Comparison of ENCODE assay signal across 20 cellular contexts in the genomic region with DNA sequence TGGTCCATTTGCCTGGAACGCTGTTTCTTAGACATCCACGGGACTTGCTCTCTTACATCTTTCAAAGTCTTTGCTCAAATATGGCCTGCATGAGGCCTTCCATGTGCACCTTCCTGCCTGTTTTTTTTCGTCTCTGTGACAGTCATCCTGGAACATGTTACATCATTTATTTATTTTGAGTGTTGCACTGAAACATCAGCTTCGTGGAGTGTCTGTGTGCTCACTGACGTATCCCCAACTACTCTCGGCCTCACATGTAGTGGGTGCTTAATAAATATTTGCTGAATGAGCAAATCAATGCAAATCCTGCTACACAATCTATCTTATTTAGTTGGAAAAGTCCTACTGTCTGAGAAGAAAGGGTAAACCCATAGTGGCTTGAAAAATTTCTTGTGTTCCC.
"Had no signal": no experiment of that assay in that cellular context is flagged by ENCODE, and none has a peak within 500 bp of the region (broad histone marks: within the 10 kb centered on the region; RNA-seq: fewer than 3 reads in every experiment).

No MANE protein-coding gene starts in this region.

- FAIRE-seq: colon, kidney had no signal

- H3K27me3 ChIP-seq: gastroesophageal sphincter, ovary, right atrium auricular region, tibial artery, upper lobe of right lung had no signal

- H3K4me2 ChIP-seq: smooth muscle cell had no signal

- ATAC-seq: gastroesophageal sphincter; left cardiac atrium; naive thymus-derived CD8-positive, alpha-beta T cell; stimulated activated effector memory CD8-positive, alpha-beta T cell treated with anti-CD3 and anti-CD28 coated beads, Interleukin-12 subunit alpha, Interleukin-12 subunit beta, amount 100 ng/mL, for 72 hours; stimulated activated naive CD8-positive, alpha-beta T cell treated with anti-CD3 and anti-CD28 coated beads, Interleukin-15, Interleukin-2, amounts not matched to agents 100 U/mL and 50 U/mL, for 24 hours; upper lobe of right lung had no signal

- H3K4me1 ChIP-seq: gastroesophageal sphincter, right atrium auricular region, tibial artery, upper lobe of right lung had no signal

- H3K27ac ChIP-seq: esophagus squamous epithelium, gastroesophageal sphincter, ovary, right atrium auricular region, tibial artery, upper lobe of right lung had no signal

- H3K9me3 ChIP-seq: esophagus squamous epithelium, gastroesophageal sphincter, ovary, right atrium auricular region, tibial artery, upper lobe of right lung had no signal

- H3K4me3 ChIP-seq: esophagus squamous epithelium, gastroesophageal sphincter, ovary, right atrium auricular region, smooth muscle cell, tibial artery, upper lobe of right lung had no signal

- DNase-seq: cerebellar nuclear complex; esophagus squamous epithelium; foreskin fibroblast; glutamatergic neuron; kidney; left cardiac atrium; mammary epithelial cell; naive thymus-derived CD8-positive, alpha-beta T cell; nucleus accumbens; ovary; stimulated activated CD4-positive, alpha-beta T cell treated with anti-CD3 and anti-CD28 coated beads, Interleukin-4, amount 100 ng/mL, for 1 hour; stimulated activated CD8-positive, alpha-beta memory T cell treated with anti-CD3 and anti-CD28 coated beads, Interleukin-4, amount 100 ng/mL, for 48 hours; stimulated activated naive CD8-positive, alpha-beta T cell treated with anti-CD3 and anti-CD28 coated beads, Interleukin-15, Interleukin-2, amounts not matched to agents 100 U/mL and 50 U/mL, for 24 hours; tibial artery; upper lobe of right lung had no signal

- H3K36me3 ChIP-seq: esophagus squamous epithelium, gastroesophageal sphincter, ovary, right atrium auricular region, tibial artery, upper lobe of right lung had no signal
